Comparison of ENCODE assay signal across 8 cellular contexts in genomic region chr1:210373878-210374599, GRCh38. TPM values are rescaled to one million over a fixed set of nuclear protein-coding genes. Genes with fewer than 3 reads are reported as not detected.
DNase-seq lines count a peak whose midpoint lies in the region; ATAC-seq and TF ChIP-seq lines count a peak whose summit lies in the region.

No MANE protein-coding gene starts in this region.

- H3K36me3 Mint-ChIP-seq in immature natural killer cell: no peaks in the 10 kb centered on the region

- DNase-seq in ascending aorta (ENCODE audit: low spot score in 2 of 2) (peak in 1 of 2 donors; percentile 70), immature natural killer cell (peak; percentile 14 to 45 (median 32)), cerebellar nuclear complex (lab: John Stamatoyannopoulos, UW) (no peak)
- peak; percentile 51 to 54 for DNase-seq in stimulated activated CD4-positive, alpha-beta T cell treated with anti-CD3 and anti-CD28 coated beads, Interleukin-4, amount 100 ng/mL, for 4 hours

- intact Hi-C loops in ascending aorta (cut with DNase I): no loop called here

- H3K27ac Mint-ChIP-seq in immature natural killer cell: peak overlapping the region in 2 of 6 donors; percentile 18 to 22

- 0 out of 2 replicates have a peak, but pooled peaks have one; percentile 24 for TF ChIP-seq EP300 in Ishikawa (IDR thresholded peaks at IDR 0.05; ENCODE audit: borderline replicate concordance)

- no peaks in the 10 kb centered on the region for H3K9me3 ChIP-seq in SU-DHL-6 (ENCODE audit: insufficient read depth, low read length)
- no peaks in the 10 kb centered on the region for H3K9me3 ChIP-seq in ascending aorta

- H3K9me3 Mint-ChIP-seq in immature natural killer cell: no peaks in the 10 kb centered on the region

- TF ChIP-seq CTCF in GM12872 (IDR thresholded peaks at IDR 0.05; ENCODE audit: insufficient read depth, low read depth, low read length) (peak; percentile 91), SU-DHL-6 (IDR thresholded peaks at IDR 0.05; ENCODE audit: insufficient read depth, low read length, poor library complexity, severe bottlenecking) (peak; percentile 25), ascending aorta (IDR thresholded peaks at IDR 0.05) (peak; percentile 40 to 51 (median 40))

- peaks cover 0 to 5% (median 5%) of the 10 kb centered on the region in 3 donors for H3K27me3 Mint-ChIP-seq in immature natural killer cell (ENCODE audit: low read depth in 3 of 3)

- H3K9ac ChIP-seq in SU-DHL-6 (ENCODE audit: low read length): no peak overlapping the region

- H4K20me1 ChIP-seq in SU-DHL-6 (ENCODE audit: low read depth, low read length): no peaks in the 10 kb centered on the region

- TF ChIP-seq RAD21 in Ishikawa (IDR thresholded peaks at IDR 0.05; ENCODE audit: low read depth): no peak

- H3K79me2 ChIP-seq in SU-DHL-6 (ENCODE audit: insufficient read depth, low read length): no peaks in the 10 kb centered on the region

- H3K36me3 ChIP-seq in SU-DHL-6 (ENCODE audit: low read length) (no peaks in the 10 kb centered on the region), ascending aorta (no peaks in the 10 kb centered on the region)

- no peaks in the 10 kb centered on the region for H3F3A ChIP-seq in SU-DHL-6 (ENCODE audit: insufficient read depth)

- no peaks in the 10 kb centered on the region for H3K27me3 ChIP-seq in SU-DHL-6 (ENCODE audit: low read length)
- H3K27me3 ChIP-seq in ascending aorta: no peaks in the 10 kb centered on the region

- H3K4me3 ChIP-seq in SU-DHL-6 (ENCODE audit: insufficient read depth, low read length, poor library complexity, severe bottlenecking) (no peak overlapping the region), ascending aorta (no peak overlapping the region)

- peak; percentile 68 for ATAC-seq in GM21786 (IDR thresholded peaks at IDR 0.05; ENCODE audit: unreplicated experiment)

- H3K9me2 ChIP-seq in SU-DHL-6 (replicated peaks; ENCODE audit: insufficient read depth, low read length): no peaks in the 10 kb centered on the region

- no peaks in the 10 kb centered on the region for H3K4me1 ChIP-seq in ascending aorta

- H3K4me2 ChIP-seq in SU-DHL-6 (ENCODE audit: low read depth, low read length, poor library complexity, severe bottlenecking): no peak overlapping the region

- H3K27ac ChIP-seq in SU-DHL-6 (ENCODE audit: low read depth, low read length) (no peak overlapping the region), ascending aorta (no peak overlapping the region)

- no peak overlapping the region for H2AFZ ChIP-seq in SU-DHL-6 (ENCODE audit: low read depth, low read length, severe bottlenecking)

- H3K4me3 Mint-ChIP-seq in immature natural killer cell: no peak overlapping the region

- H3K4me1 Mint-ChIP-seq in immature natural killer cell: no peaks in the 10 kb centered on the region

TF ChIP-seq in Ishikawa, 13 proteins besides CTCF, POLR2A, EP300 and RAD21:
- TF ChIP-seq TEAD4 (IDR thresholded peaks at IDR 0.05) (peak; percentile 24; the same call in 1 of the 2 replicates), CEBPB (IDR thresholded peaks at IDR 0.05) (peak; percentile 61), CREB1 (IDR thresholded peaks at IDR 0.05; ENCODE audit: low read depth) (no peak), TAF1 (IDR thresholded peaks at IDR 0.05; ENCODE audit: low read depth) (no peak), TCF12 (IDR thresholded peaks at IDR 0.05; ENCODE audit: low read depth) (no peak), FOXM1 (IDR thresholded peaks at IDR 0.05; ENCODE audit: borderline replicate concordance, low read depth) (no peak)
TF ChIP-seq in Ishikawa: peak in this region for 2.

RNA-seq across cellular contexts. Expression of gene HHAT, which starts 45.3 kb away (rescaled TPM):
- total RNA-seq in ascending aorta: 1.2 TPM
- 1 to 10 TPM in 1 of 3 donors, under 1 TPM in 1, not detected in 1; 0.38 to 1.4 TPM for polyA plus RNA-seq in immature natural killer cell

Comparison
In these comparisons a context has a peak if more than half of its experiments do, and no peak if none do; other contexts are left out.
1. CTCF ChIP-seq: peak in every context shown above with its lines; median percentile 91 in GM12872; 40 in ascending aorta; 25 in SU-DHL-6.
2. DNase-seq: peak in immature natural killer cell (3 of 3) and stimulated activated CD4-positive, alpha-beta T cell treated with anti-CD3 and anti-CD28 coated beads, Interleukin-4, amount 100 ng/mL, for 4 hours (2 of 2); none in cerebellar nuclear complex (0 of 2).